In genomic region chr5:139670369-139671095, GRCh38 we compare ENCODE assay signal across 8 cellular contexts. TPM values are rescaled to one million over a fixed set of nuclear protein-coding genes. Genes with fewer than 3 reads are reported as not detected.
DNase-seq lines count a peak whose midpoint lies in the region; ATAC-seq and TF ChIP-seq lines count a peak whose summit lies in the region.

No MANE protein-coding gene starts in this region.

- no peaks in the 10 kb centered on the region for H3K9me3 ChIP-seq in heart left ventricle

- H3K27me3 ChIP-seq in heart left ventricle (no peaks in the 10 kb centered on the region), brain microvascular endothelial cell (replicated peaks) (no peaks in the 10 kb centered on the region)

- H3K4me3 Mint-ChIP-seq in mesothelial cell of epicardium, result peak overlapping the region; percentile 39

- H3K4me3 ChIP-seq in heart left ventricle, result peak overlapping the region in 9 of 12 donors; percentile 49 to 67 (median 61)
- no peak overlapping the region for H3K4me3 ChIP-seq in NB4 (ENCODE audit: low read depth, low read length)
- H3K4me3 ChIP-seq in brain microvascular endothelial cell (ENCODE audit: low read depth, low read length), result no peak overlapping the region

- no peaks in the 10 kb centered on the region for H3K36me3 Mint-ChIP-seq in mesothelial cell of epicardium

- no peaks in the 10 kb centered on the region for H3K36me3 ChIP-seq in heart left ventricle
- H3K36me3 ChIP-seq in brain microvascular endothelial cell (replicated peaks), result no peaks in the 10 kb centered on the region

- TF ChIP-seq CTCF in heart left ventricle (IDR thresholded peaks at IDR 0.05), result peak in 6 of 12 donors; percentile 22 to 47 (median 28)
- no peak for TF ChIP-seq CTCF in NB4 (IDR thresholded peaks at IDR 0.05; ENCODE audit: low read depth, low read length)
- peak; percentile 61 for TF ChIP-seq CTCF in brain microvascular endothelial cell (IDR thresholded peaks at IDR 0.05; ENCODE audit: low read depth, low read length, missing control alignments)
- no peak for TF ChIP-seq CTCF in mesothelial cell of epicardium (IDR thresholded peaks at IDR 0.05; ENCODE audit: unreplicated experiment)

- DNase-seq in heart left ventricle, result peak in 1 of 5 donors; percentile 29
- no peak for DNase-seq in Right ventricle myocardium inferior (ENCODE audit: missing footprints)
- DNase-seq in NB4 (ENCODE audit: low read depth), result peak; percentile 85
- no peak for DNase-seq in brain microvascular endothelial cell
- DNase-seq in mesothelial cell of epicardium (ENCODE audit: low spot score in 2 of 2, unreplicated experiment in 2 of 2), result no peak
- DNase-seq in central memory CD4-positive, alpha-beta T cell, result no peak
- DNase-seq in GOT3 (lab: John Stamatoyannopoulos, UW), result no peak

- TF ChIP-seq POLR2A in heart left ventricle (IDR thresholded peaks at IDR 0.05) (no peak), NB4 (IDR thresholded peaks at IDR 0.05; ENCODE audit: extremely low read depth, insufficient read length) (no peak)

- peak in 3 of 4 donors; percentile 9 to 33 (median 27) for ATAC-seq in heart left ventricle
- ATAC-seq in Right ventricle myocardium inferior, result no peak
- peak; percentile 42 for ATAC-seq in HG02571 (IDR thresholded peaks at IDR 0.05; ENCODE audit: unreplicated experiment)

- peaks cover 51% of the 10 kb centered on the region for H3K4me1 Mint-ChIP-seq in mesothelial cell of epicardium

- in situ Hi-C loops in brain microvascular endothelial cell (cut with HindIII; ENCODE audit: low pct_ligation_motif_present, low sequenced_read_pairs), result no loop called here

- peak overlapping the region; percentile 93 to 98 (median 95) for H3K27ac ChIP-seq in heart left ventricle
- H3K27ac ChIP-seq in brain microvascular endothelial cell, result peak overlapping the region; percentile 18

- intact Hi-C loops in heart left ventricle (cut with DNase I) (loop anchor here in 2 of 10 donors (2.0 kb wide), 2 partner anchors 18 to 34 kb away; no protein-coding TSS in a partner anchor), Right ventricle myocardium inferior (cut with DNase I) (loop anchor here (2.0 kb wide), 1 partner anchor 34 kb away; no protein-coding TSS in a partner anchor)

- H3K9me3 Mint-ChIP-seq in mesothelial cell of epicardium, result no peaks in the 10 kb centered on the region

- no peaks in the 10 kb centered on the region for H3K27me3 Mint-ChIP-seq in mesothelial cell of epicardium (ENCODE audit: low read depth)

- 50 to 58% (median 57%) methylated on average over 12 to 16 of the region's 16 CpGs for WGBS in heart left ventricle, 4 donors

- H3K4me1 ChIP-seq in heart left ventricle, result peaks cover 18 to 100% (median 91%) of the 10 kb centered on the region in 12 donors

- H3K27ac Mint-ChIP-seq in mesothelial cell of epicardium, result peak overlapping the region; percentile 88

RNA-seq across cellular contexts. Expression of gene CXXC5, which starts 22.4 kb away (rescaled TPM):
- total RNA-seq in heart left ventricle, result 10 to 100 TPM; 29.8 to 74.6 (median 36.3) TPM
- 10 to 100 TPM; 32.8 to 44.5 TPM for polyA plus RNA-seq in heart left ventricle
- total RNA-seq in Right ventricle myocardium inferior, result 74.1 TPM
- 35.7 to 38.3 TPM (median 37.4 TPM) in 3 replicates for total RNA-seq in mesothelial cell of epicardium

Comparison
In these comparisons a context has a peak if more than half of its experiments do, and no peak if none do; other contexts are left out.
1. H3K4me3 ChIP-seq: peak in heart left ventricle (9 of 12); none in NB4 (single experiment) and brain microvascular endothelial cell (single experiment).